In the genomic region with DNA sequence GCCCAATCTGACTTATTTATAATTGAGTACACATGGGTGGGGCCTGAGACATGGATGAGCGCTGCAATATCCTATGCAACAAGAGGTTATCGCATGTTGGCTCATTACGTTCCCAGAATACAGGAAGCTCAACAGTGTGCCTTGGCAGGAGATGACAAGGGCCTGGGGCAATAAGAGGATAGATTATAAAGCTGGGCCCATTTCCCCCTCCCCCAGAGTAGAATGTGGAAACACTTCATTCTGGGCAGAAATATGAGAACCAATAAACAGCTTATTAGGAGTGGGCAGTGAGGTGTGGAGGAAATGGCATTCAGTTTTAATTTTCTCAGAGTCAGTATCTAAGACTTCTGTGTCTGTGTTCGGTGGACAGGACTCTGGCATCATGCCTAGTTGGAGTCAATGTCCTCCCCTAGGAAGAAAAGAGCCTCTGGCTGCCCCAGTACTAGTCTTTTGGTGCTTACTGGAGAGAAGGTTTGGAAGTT, we compare ENCODE assay signal across 11 cellular contexts.
DNase-seq lines count a peak whose midpoint lies in the region; ATAC-seq and TF ChIP-seq lines count a peak whose summit lies in the region.
"Had no signal": no experiment of that assay in that cellular context is flagged by ENCODE, and none has a peak within 500 bp of the region (broad histone marks: within the 10 kb centered on the region; RNA-seq: fewer than 3 reads in every experiment).

No MANE protein-coding gene starts in this region.

- H3K4me1 Mint-ChIP-seq in MCF 10A (ENCODE audit: insufficient read depth, unreplicated experiment) = no peaks in the 10 kb centered on the region
- peaks cover 4% of the 10 kb centered on the region for H3K4me1 Mint-ChIP-seq in CD8-positive, alpha-beta T cell (ENCODE audit: low read depth)

- H3K4me2 ChIP-seq in MM.1S (ENCODE audit: low read depth, low read length) = no peak overlapping the region
- H3K4me2 ChIP-seq: hepatocyte had no signal

- no peak for TF ChIP-seq CTCF in MCF 10A (IDR thresholded peaks at IDR 0.05; ENCODE audit: unreplicated experiment)
- no peak for TF ChIP-seq CTCF in MM.1S (IDR thresholded peaks at IDR 0.05; ENCODE audit: low read length)
- no peak for TF ChIP-seq CTCF in CD8-positive, alpha-beta T cell (IDR thresholded peaks at IDR 0.05)

- H3K9ac ChIP-seq in MM.1S (ENCODE audit: low read length) = no peak overlapping the region

- ATAC-seq in CD8-positive, alpha-beta T cell = no peak

- H3F3A ChIP-seq in MM.1S (ENCODE audit: insufficient read depth, low read length) = peaks cover 27% of the 10 kb centered on the region

- no peak overlapping the region for H2AFZ ChIP-seq in MM.1S (ENCODE audit: low read length)
- H2AFZ ChIP-seq: hepatocyte had no signal

- H3K27ac ChIP-seq in MM.1S (ENCODE audit: low read length) = no peak overlapping the region
- no peak overlapping the region for H3K27ac ChIP-seq in CD8-positive, alpha-beta T cell (ENCODE audit: low read depth, low read length)
- H3K27ac ChIP-seq: hepatocyte, neutrophil had no signal

- H3K4me3 ChIP-seq in MM.1S (ENCODE audit: low read length) = no peak overlapping the region
- no peak overlapping the region for H3K4me3 ChIP-seq in CD8-positive, alpha-beta T cell (ENCODE audit: low read depth, low read length)
- H3K4me3 ChIP-seq: hepatocyte had no signal

- peak; percentile 72 for DNase-seq in DMS153 treated with DMSO at 0.1 percent for 48 hours (lab: John Stamatoyannopoulos, UW; ENCODE audit: unreplicated experiment)
- DNase-seq in NCI-H1105 (lab: John Stamatoyannopoulos, UW) = peak; percentile 22
- DNase-seq in MCF 10A (ENCODE audit: unreplicated experiment) = peak; percentile 95
- peak; percentile 9 for DNase-seq in left kidney (ENCODE audit: low read depth, low spot score)
- no peak for DNase-seq in MM.1S
- no peak for DNase-seq in anterior cingulate cortex (lab: John Stamatoyannopoulos, UW)
- DNase-seq in CD8-positive, alpha-beta T cell = no peak
- no peak for DNase-seq in middle frontal gyrus (ENCODE audit: extremely low spot score, low spot score)
- DNase-seq: activated naive CD4-positive, alpha-beta T cell treated with Interleukin-2 at 50 U/mL for 16 hours had no signal

- intact Hi-C loops in MCF 10A (cut with micrococcal nuclease) = no loop called here
- intact Hi-C loops in CD8-positive, alpha-beta T cell (cut with DNase I, micrococcal nuclease) = no loop called here

- CTCF ChIA-PET in MCF 10A (lab: Yijun Ruan, JAX) = interaction anchor here (0.6 to 10.0 kb wide), 10 partner anchors 24 to 341 kb away, joined by 3 to 202 read pairs (median 3); a partner anchor contains a TSS
- CTCF ChIA-PET in CD8-positive, alpha-beta T cell (lab: Charles Lee) = interaction anchor here (1.7 to 12.8 kb wide), 4 partner anchors 26 to 140 kb away, joined by 3 to 207 read pairs (median 14); a partner anchor contains a TSS

- no peak overlapping the region for H3K4me3 Mint-ChIP-seq in MCF 10A (ENCODE audit: unreplicated experiment)
- no peak overlapping the region for H3K4me3 Mint-ChIP-seq in CD8-positive, alpha-beta T cell

- H3K27me3 Mint-ChIP-seq in MCF 10A (ENCODE audit: insufficient read depth, unreplicated experiment) = no peaks in the 10 kb centered on the region
- no peaks in the 10 kb centered on the region for H3K27me3 Mint-ChIP-seq in CD8-positive, alpha-beta T cell (ENCODE audit: low read depth)

- no peaks in the 10 kb centered on the region for H3K9me3 Mint-ChIP-seq in MCF 10A (ENCODE audit: unreplicated experiment)
- H3K9me3 Mint-ChIP-seq in CD8-positive, alpha-beta T cell = no peaks in the 10 kb centered on the region

- no peaks in the 10 kb centered on the region for H3K36me3 ChIP-seq in MM.1S (replicated peaks; ENCODE audit: insufficient read depth, low read length)
- no peaks in the 10 kb centered on the region for H3K36me3 ChIP-seq in CD8-positive, alpha-beta T cell (ENCODE audit: insufficient read depth, low read length)

- BruUV-seq in MCF 10A (replicated peaks; lab: Mats Ljungman, UMichigan) = no TSS peak

- H3K27me3 ChIP-seq in MM.1S (replicated peaks; ENCODE audit: insufficient read depth, low read length) = no peaks in the 10 kb centered on the region
- no peaks in the 10 kb centered on the region for H3K27me3 ChIP-seq in CD8-positive, alpha-beta T cell (ENCODE audit: insufficient read depth, low read length)
- H3K27me3 ChIP-seq: hepatocyte, neutrophil had no signal

- H3K79me2 ChIP-seq in MM.1S (ENCODE audit: low read length) = no peaks in the 10 kb centered on the region
- H3K79me2 ChIP-seq: hepatocyte had no signal

- H4K20me1 ChIP-seq in MM.1S (ENCODE audit: insufficient read depth, low read length) = no peaks in the 10 kb centered on the region

- peaks cover 35% of the 10 kb centered on the region for H3K4me1 ChIP-seq in MM.1S (ENCODE audit: low read length)
- no peaks in the 10 kb centered on the region for H3K4me1 ChIP-seq in CD8-positive, alpha-beta T cell (ENCODE audit: insufficient read depth, low read length)

- H3K9me3 ChIP-seq in MM.1S (replicated peaks; ENCODE audit: insufficient read depth, low read length) = no peaks in the 10 kb centered on the region
- H3K9me3 ChIP-seq in CD8-positive, alpha-beta T cell (ENCODE audit: low read length) = no peaks in the 10 kb centered on the region
- H3K9me3 ChIP-seq: neutrophil had no signal

- H3K36me3 Mint-ChIP-seq in MCF 10A (ENCODE audit: insufficient read depth, unreplicated experiment) = no peaks in the 10 kb centered on the region
- no peaks in the 10 kb centered on the region for H3K36me3 Mint-ChIP-seq in CD8-positive, alpha-beta T cell

- POLR2A ChIA-PET in MCF 10A (lab: Yijun Ruan, JAX) = interaction anchor here (0.9 to 5.9 kb wide), 8 partner anchors 24 to 143 kb away, joined by 3 to 51 read pairs (median 6); a partner anchor contains a TSS
- POLR2A ChIA-PET in CD8-positive, alpha-beta T cell (lab: Charles Lee) = no interaction called here

- no peaks in the 10 kb centered on the region for H3K9me2 ChIP-seq in MM.1S (replicated peaks; ENCODE audit: insufficient read depth, low read length)

- H3K27ac Mint-ChIP-seq in MCF 10A (ENCODE audit: low read depth, unreplicated experiment) = no peak overlapping the region
- no peak overlapping the region for H3K27ac Mint-ChIP-seq in CD8-positive, alpha-beta T cell

Comparison
In these comparisons a context has a peak if more than half of its experiments do, and no peak if none do; other contexts are left out.
1. DNase-seq: peak in DMS153 treated with DMSO at 0.1 percent for 48 hours (single experiment), NCI-H1105 (single experiment), MCF 10A (single experiment) and left kidney (single experiment); none in MM.1S (single experiment), anterior cingulate cortex (0 of 58), CD8-positive, alpha-beta T cell (0 of 7) and middle frontal gyrus (single experiment).